Comparison of ENCODE assay signal across 10 cellular contexts in genomic region chr5:173745123-173745522, GRCh38.
A peak's percentile ranks its signal among the peaks of the same experiment; 100 is the strongest.
DNase-seq lines count a peak whose midpoint lies in the region; ATAC-seq and TF ChIP-seq lines count a peak whose summit lies in the region.
"Had no signal": no experiment of that assay in that cellular context is flagged by ENCODE, and none has a peak within 500 bp of the region (broad histone marks: within the 10 kb centered on the region; RNA-seq: fewer than 3 reads in every experiment).

No MANE protein-coding gene starts in this region.

- H3K4me3 Mint-ChIP-seq in activated CD4-positive, alpha-beta memory T cell treated with anti-CD3 and anti-CD28 coated beads for 36 hours, result no peak overlapping the region
- H3K4me3 Mint-ChIP-seq in natural killer cell treated with Interleukin-12 subunit alpha and Interleukin-12 subunit beta and Interleukin-15 and Interleukin-18, amount 100 ng/mL, for 72 hours, result no peak overlapping the region

- H3K36me3 ChIP-seq in vagina, result no peaks in the 10 kb centered on the region
- H3K36me3 ChIP-seq: brain microvascular endothelial cell had no signal

- intact Hi-C loops in left colon (cut with DNase I, micrococcal nuclease), result no loop called here
- intact Hi-C loops in vagina (cut with DNase I), result no loop called here
- intact Hi-C loops in activated CD4-positive, alpha-beta memory T cell treated with anti-CD3 and anti-CD28 coated beads for 36 hours (cut with micrococcal nuclease), result no loop called here

- POLR2A ChIA-PET in activated CD4-positive, alpha-beta memory T cell treated with anti-CD3 and anti-CD28 coated beads for 36 hours (lab: Charles Lee), result no interaction called here

- no peaks in the 10 kb centered on the region for H3K9me3 ChIP-seq in vagina

- TF ChIP-seq CTCF in NB4 (IDR thresholded peaks at IDR 0.05; ENCODE audit: low read depth, low read length) (no peak), vagina (IDR thresholded peaks at IDR 0.05) (no peak)

- no peaks in the 10 kb centered on the region for H3K9me3 Mint-ChIP-seq in activated CD4-positive, alpha-beta memory T cell treated with anti-CD3 and anti-CD28 coated beads for 36 hours
- no peaks in the 10 kb centered on the region for H3K9me3 Mint-ChIP-seq in natural killer cell treated with Interleukin-12 subunit alpha and Interleukin-12 subunit beta and Interleukin-15 and Interleukin-18, amount 100 ng/mL, for 72 hours

- H3K27ac Mint-ChIP-seq in activated CD4-positive, alpha-beta memory T cell treated with anti-CD3 and anti-CD28 coated beads for 36 hours, result no peak overlapping the region
- H3K27ac Mint-ChIP-seq in natural killer cell treated with Interleukin-12 subunit alpha and Interleukin-12 subunit beta and Interleukin-15 and Interleukin-18, amount 100 ng/mL, for 72 hours, result no peak overlapping the region

- TF ChIP-seq POLR2A in NB4 (IDR thresholded peaks at IDR 0.05; ENCODE audit: extremely low read depth, insufficient read length) (no peak), vagina (IDR thresholded peaks at IDR 0.05) (no peak)

- H3K4me3 ChIP-seq in NB4 (ENCODE audit: low read depth, low read length) (no peak overlapping the region), vagina (no peak overlapping the region)

- no peaks in the 10 kb centered on the region for H3K27me3 ChIP-seq in vagina
- H3K27me3 ChIP-seq: brain microvascular endothelial cell had no signal

- H3K4me1 ChIP-seq in vagina, result no peaks in the 10 kb centered on the region

- ATAC-seq in GM18498 (IDR thresholded peaks at IDR 0.05; ENCODE audit: unreplicated experiment) (peak; percentile 58), GM21723 (IDR thresholded peaks at IDR 0.05; ENCODE audit: unreplicated experiment) (peak; percentile 46), left colon (peak; percentile 35)
- no peak for ATAC-seq in natural killer cell treated with Interleukin-12 subunit alpha and Interleukin-12 subunit beta and Interleukin-15 and Interleukin-18, amount 100 ng/mL, for 72 hours

- no peak overlapping the region for H3K27ac ChIP-seq in vagina
- H3K27ac ChIP-seq: brain microvascular endothelial cell had no signal

- no peaks in the 10 kb centered on the region for H3K27me3 Mint-ChIP-seq in activated CD4-positive, alpha-beta memory T cell treated with anti-CD3 and anti-CD28 coated beads for 36 hours
- H3K27me3 Mint-ChIP-seq in natural killer cell treated with Interleukin-12 subunit alpha and Interleukin-12 subunit beta and Interleukin-15 and Interleukin-18, amount 100 ng/mL, for 72 hours, result peaks cover 0 to 8% of the 10 kb centered on the region in 2 donors

- CTCF ChIA-PET in activated CD4-positive, alpha-beta memory T cell treated with anti-CD3 and anti-CD28 coated beads for 36 hours (lab: Charles Lee), result no interaction called here

- H3K4me1 Mint-ChIP-seq in activated CD4-positive, alpha-beta memory T cell treated with anti-CD3 and anti-CD28 coated beads for 36 hours (ENCODE audit: low read depth), result peaks cover 7% of the 10 kb centered on the region
- H3K4me1 Mint-ChIP-seq in natural killer cell treated with Interleukin-12 subunit alpha and Interleukin-12 subunit beta and Interleukin-15 and Interleukin-18, amount 100 ng/mL, for 72 hours (ENCODE audit: low read depth in 2 of 2), result no peaks in the 10 kb centered on the region

- no peaks in the 10 kb centered on the region for H3K36me3 Mint-ChIP-seq in activated CD4-positive, alpha-beta memory T cell treated with anti-CD3 and anti-CD28 coated beads for 36 hours
- no peaks in the 10 kb centered on the region for H3K36me3 Mint-ChIP-seq in natural killer cell treated with Interleukin-12 subunit alpha and Interleukin-12 subunit beta and Interleukin-15 and Interleukin-18, amount 100 ng/mL, for 72 hours

- DNase-seq in NB4 (ENCODE audit: low read depth), result peak; percentile 50
- peak; percentile 40 to 59 for DNase-seq in left colon
- DNase-seq in vagina (ENCODE audit: extremely low spot score in 2 of 2), result no peak
- no peak for DNase-seq in activated CD4-positive, alpha-beta memory T cell treated with anti-CD3 and anti-CD28 coated beads for 36 hours
- no peak for DNase-seq in NCI-H2227 (lab: John Stamatoyannopoulos, UW; ENCODE audit: unreplicated experiment)
- no peak for DNase-seq in natural killer cell treated with Interleukin-12 subunit alpha and Interleukin-12 subunit beta and Interleukin-15 and Interleukin-18, amount 100 ng/mL, for 72 hours (ENCODE audit: low spot score)
- DNase-seq: brain microvascular endothelial cell; stimulated activated CD4-positive, alpha-beta T cell treated with anti-CD3 and anti-CD28 coated beads, Interleukin-4, amount 100 ng/mL, for 4 hours had no signal

Comparison
In these comparisons a context has a peak if more than half of its experiments do, and no peak if none do; other contexts are left out.
1. ATAC-seq: peak in GM18498 (single experiment), GM21723 (single experiment) and left colon (single experiment); none in natural killer cell treated with Interleukin-12 subunit alpha and Interleukin-12 subunit beta and Interleukin-15 and Interleukin-18, amount 100 ng/mL, for 72 hours (0 of 2).
2. DNase-seq: peak in NB4 (single experiment) and left colon (2 of 2); none in vagina (0 of 2), activated CD4-positive, alpha-beta memory T cell treated with anti-CD3 and anti-CD28 coated beads for 36 hours (single experiment), NCI-H2227 (single experiment) and natural killer cell treated with Interleukin-12 subunit alpha and Interleukin-12 subunit beta and Interleukin-15 and Interleukin-18, amount 100 ng/mL, for 72 hours (single experiment).